17 cellular contexts compared by ENCODE assay signal in the genomic region with DNA sequence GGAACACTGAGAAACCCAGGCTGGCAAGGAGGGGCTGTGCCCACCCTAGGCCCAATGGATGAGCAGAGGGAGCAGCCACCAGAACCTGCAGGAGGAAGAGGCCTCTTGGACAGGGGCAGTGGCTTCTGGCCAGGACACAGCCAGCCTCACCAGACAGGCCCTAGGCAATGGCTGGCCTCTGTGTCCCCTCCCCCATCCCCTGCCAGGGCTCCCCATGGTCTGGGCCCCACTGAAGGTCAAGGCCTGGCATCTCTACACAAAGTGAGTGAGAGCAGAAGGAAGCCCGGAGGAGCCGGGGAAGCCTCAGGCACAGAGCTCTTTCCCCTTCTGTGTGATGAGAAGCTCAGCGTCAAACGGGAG. TPM values are rescaled to one million over a fixed set of nuclear protein-coding genes. Genes with fewer than 3 reads are reported as not detected.
DNase-seq lines count a peak whose midpoint lies in the region; TF ChIP-seq lines count a peak whose summit lies in the region.
"Had no signal": no experiment of that assay in that cellular context is flagged by ENCODE, and none has a peak within 500 bp of the region (broad histone marks: within the 10 kb centered on the region; RNA-seq: fewer than 3 reads in every experiment).

No MANE protein-coding gene starts in this region.

- H3K4me3 Mint-ChIP-seq in type B pancreatic cell (no peak overlapping the region), CD14-positive monocyte (no peak overlapping the region)
- H3K4me3 Mint-ChIP-seq: activated naive CD4-positive, alpha-beta T cell treated with anti-CD3 and anti-CD28 coated beads, Interleukin-2, amount 50 U/mL, for 24 hours; effector memory CD8-positive, alpha-beta T cell; neural crest cell had no signal

- no peak overlapping the region for H3K4me3 ChIP-seq in H7 (ENCODE audit: insufficient read depth, low read depth, low read length)
- no peak overlapping the region for H3K4me3 ChIP-seq in mucosa of stomach (ENCODE audit: low read length)

- H3K27ac Mint-ChIP-seq in type B pancreatic cell (peak overlapping the region; percentile 49), CD14-positive monocyte (no peak overlapping the region)
- H3K27ac Mint-ChIP-seq: activated naive CD4-positive, alpha-beta T cell treated with anti-CD3 and anti-CD28 coated beads, Interleukin-2, amount 50 U/mL, for 24 hours; effector memory CD8-positive, alpha-beta T cell had no signal

- H3K9me3 ChIP-seq in mucosa of stomach (ENCODE audit: control insufficient read depth, low read length) = no peaks in the 10 kb centered on the region
- H3K9me3 ChIP-seq: esophagus squamous epithelium had no signal

- H3K9me3 Mint-ChIP-seq in type B pancreatic cell (peaks cover 5% of the 10 kb centered on the region), CD14-positive monocyte (peaks cover 0 to 4% (median 0%) of the 10 kb centered on the region in 7 donors)
- H3K9me3 Mint-ChIP-seq: activated naive CD4-positive, alpha-beta T cell treated with anti-CD3 and anti-CD28 coated beads, Interleukin-2, amount 50 U/mL, for 24 hours; effector memory CD8-positive, alpha-beta T cell had no signal

- intact Hi-C loops in CD14-positive monocyte (cut with micrococcal nuclease) = loop anchor here (1.0 to 5.0 kb wide), 3 partner anchors 60 to 150 kb away; no protein-coding TSS in a partner anchor

- H3K36me3 ChIP-seq in H7 (replicated peaks; ENCODE audit: control insufficient read depth, insufficient read depth, low read length) (peaks cover 8% of the 10 kb centered on the region), mucosa of stomach (ENCODE audit: control insufficient read depth, insufficient read depth, low read length) (no peaks in the 10 kb centered on the region)
- H3K36me3 ChIP-seq: esophagus squamous epithelium had no signal

- no peaks in the 10 kb centered on the region for H3K36me3 Mint-ChIP-seq in type B pancreatic cell
- no peaks in the 10 kb centered on the region for H3K36me3 Mint-ChIP-seq in CD14-positive monocyte
- H3K36me3 Mint-ChIP-seq: activated naive CD4-positive, alpha-beta T cell treated with anti-CD3 and anti-CD28 coated beads, Interleukin-2, amount 50 U/mL, for 24 hours had no signal

- TF ChIP-seq CTCF in VCaP (conservative IDR thresholded peaks at IDR 0.05) = no peak
- no peak for TF ChIP-seq CTCF in type B pancreatic cell (conservative IDR thresholded peaks at IDR 0.05)
- TF ChIP-seq CTCF in CD14-positive monocyte (IDR thresholded peaks at IDR 0.05) = no peak

- H3K27me3 Mint-ChIP-seq in type B pancreatic cell = no peaks in the 10 kb centered on the region
- peaks cover 0 to 9% (median 1%) of the 10 kb centered on the region in 3 donors for H3K27me3 Mint-ChIP-seq in CD14-positive monocyte (ENCODE audit: low read depth in 3 of 3)
- H3K27me3 Mint-ChIP-seq: activated naive CD4-positive, alpha-beta T cell treated with anti-CD3 and anti-CD28 coated beads, Interleukin-2, amount 50 U/mL, for 24 hours had no signal

- peak overlapping the region; percentile 77 for H3K27ac ChIP-seq in VCaP
- H3K27ac ChIP-seq: esophagus squamous epithelium had no signal

- peak; percentile 66 for DNase-seq in H7
- no peak for DNase-seq in type B pancreatic cell (ENCODE audit: extremely low spot score, unreplicated experiment)
- DNase-seq in CD14-positive monocyte (ENCODE audit: low spot score) = no peak
- no peak for DNase-seq in NOMO-1 treated with dmso at 0.1 percent for 144 hours (lab: John Stamatoyannopoulos, UW; ENCODE audit: unreplicated experiment)
- no peak for DNase-seq in SKM-1 treated with dmso at 0.1 percent for 144 hours (lab: John Stamatoyannopoulos, UW; ENCODE audit: unreplicated experiment)
- DNase-seq: esophagus squamous epithelium, left colon, NCI-H2107 had no signal

- H3K27me3 ChIP-seq in H7 (ENCODE audit: control insufficient read depth, insufficient read depth, low read length) = no peaks in the 10 kb centered on the region
- no peaks in the 10 kb centered on the region for H3K27me3 ChIP-seq in mucosa of stomach (ENCODE audit: control insufficient read depth, insufficient read depth, low read length)
- H3K27me3 ChIP-seq: esophagus squamous epithelium had no signal

- H3K4me1 Mint-ChIP-seq in type B pancreatic cell (ENCODE audit: unreplicated experiment) (peaks cover 10% of the 10 kb centered on the region), CD14-positive monocyte (peaks cover 6% of the 10 kb centered on the region)

- H3K4me1 ChIP-seq in mucosa of stomach (ENCODE audit: control insufficient read depth, insufficient read depth, low read length) = peaks cover 31% of the 10 kb centered on the region

- H3K9ac ChIP-seq in mucosa of stomach (ENCODE audit: low read length) = peak overlapping the region; percentile 35

RNA-seq across cellular contexts. Expression of a gene that starts 6.3 kb away (rescaled TPM):
- not detected in 2 replicates for total RNA-seq in H7 (2014; rRNA removed; shearing (Covaris generic))
- not detected in 2 replicates for total RNA-seq in type B pancreatic cell (ENCODE audit: low replicate concordance)
- polyA plus RNA-seq in CD14-positive monocyte = not detected
- total RNA-seq: Daoy, esophagus squamous epithelium, HT1080, left colon, LHCN-M2, NCI-H460, neural crest cell had no signal

RNA-seq across cellular contexts. Expression of a gene that starts 17.8 kb away (rescaled TPM):
- total RNA-seq in H7 (2014; rRNA removed; shearing (Covaris generic)) = 23.3 and 25.5 TPM in 2 replicates
- 18.4 and 21.6 TPM in 2 replicates for total RNA-seq in type B pancreatic cell (ENCODE audit: low replicate concordance)
- polyA plus RNA-seq in CD14-positive monocyte = under 1 TPM in 1 of 2 donors, not detected in 1; 0.13 TPM
- total RNA-seq: HT1080, neural crest cell had no signal

RNA-seq across cellular contexts. Expression of a gene that starts 54.7 kb away (rescaled TPM):
- 49.9 and 101 TPM in 2 replicates for total RNA-seq in H7 (2014; rRNA removed; shearing (Covaris generic))
- 53.8 and 73.2 TPM in 2 replicates for total RNA-seq in type B pancreatic cell (ENCODE audit: low replicate concordance)
- polyA plus RNA-seq in CD14-positive monocyte = 10 to 100 TPM; 67.3 to 98.3 TPM
